ENCODE assay signal across 1 cellular context in genomic region chrX:21839334-21840198, GRCh38.
TF ChIP-seq lines count a peak whose summit lies in the region.

TSS of gene MBTPS2 (plus strand) at chrX:21839617. CDS start at chrX:21839735, 118 bp downstream.

TF ChIP-seq in HepG2, 621 proteins besides CTCF, POLR2A, EP300 and RAD21 (continued from another document and continues in another):
- TF ChIP-seq ZBTB37 (CRISPR knock-in tag; IDR thresholded peaks at IDR 0.05): peak; percentile 60; the same call in 1 of the 2 replicates
- TF ChIP-seq RFX1 (IDR thresholded peaks at IDR 0.05): no peak
- 0 out of 2 replicates have a peak, but pooled peaks have one; percentile 67 for TF ChIP-seq GLI4 (CRISPR knock-in tag; IDR thresholded peaks at IDR 0.05; ENCODE audit: borderline replicate concordance)
- TF ChIP-seq ARNTL (CRISPR knock-in tag; IDR thresholded peaks at IDR 0.05): peak; percentile 52
- TF ChIP-seq USF2 (IDR thresholded peaks at IDR 0.05; ENCODE audit: low read depth, low read length): no peak
- TF ChIP-seq USF2 (CRISPR knock-in tag; IDR thresholded peaks at IDR 0.05; ENCODE audit: borderline replicate concordance): 0 out of 2 replicates have a peak, but pooled peaks have one; percentile 36
- TF ChIP-seq GTF2F1 (IDR thresholded peaks at IDR 0.05; ENCODE audit: low read length): 0 out of 2 replicates have a peak, but pooled peaks have one; percentile 51
- no peak for TF ChIP-seq ZNF33A (CRISPR knock-in tag; IDR thresholded peaks at IDR 0.05; ENCODE audit: borderline replicate concordance)
- TF ChIP-seq ZNF562 (CRISPR knock-in tag; IDR thresholded peaks at IDR 0.05; ENCODE audit: borderline replicate concordance): no peak
- TF ChIP-seq AKAP8 (CRISPR knock-in tag; IDR thresholded peaks at IDR 0.05): 0 out of 2 replicates have a peak, but pooled peaks have one; percentile 35
- TF ChIP-seq SRSF1 (optimal IDR thresholded peaks at IDR 0.05; ENCODE audit: low read depth, low read length): peak; percentile 35
- peak; percentile 57; the same call in 1 of the 2 replicates for TF ChIP-seq HOXA9 (CRISPR knock-in tag; IDR thresholded peaks at IDR 0.05; ENCODE audit: borderline replicate concordance)
- peak; percentile 35; the same call in 1 of the 2 replicates for TF ChIP-seq ZNF543 (CRISPR knock-in tag; IDR thresholded peaks at IDR 0.05)
- 0 out of 2 replicates have a peak, but pooled peaks have one; percentile 54 for TF ChIP-seq CHCHD3 (CRISPR knock-in tag; IDR thresholded peaks at IDR 0.05)
- no peak for TF ChIP-seq ZNF883 (CRISPR knock-in tag; IDR thresholded peaks at IDR 0.05; ENCODE audit: not compliant biosample characterization)
- no peak for TF ChIP-seq HNRNPUL1 (IDR thresholded peaks at IDR 0.05; ENCODE audit: low read depth, low read length)
- TF ChIP-seq, protein P1, sequence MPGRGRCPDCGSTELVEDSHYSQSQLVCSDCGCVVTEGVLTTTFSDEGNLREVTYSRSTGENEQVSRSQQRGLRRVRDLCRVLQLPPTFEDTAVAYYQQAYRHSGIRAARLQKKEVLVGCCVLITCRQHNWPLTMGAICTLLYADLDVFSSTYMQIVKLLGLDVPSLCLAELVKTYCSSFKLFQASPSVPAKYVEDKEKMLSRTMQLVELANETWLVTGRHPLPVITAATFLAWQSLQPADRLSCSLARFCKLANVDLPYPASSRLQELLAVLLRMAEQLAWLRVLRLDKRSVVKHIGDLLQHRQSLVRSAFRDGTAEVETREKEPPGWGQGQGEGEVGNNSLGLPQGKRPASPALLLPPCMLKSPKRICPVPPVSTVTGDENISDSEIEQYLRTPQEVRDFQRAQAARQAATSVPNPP (CRISPR knock-in tag; IDR thresholded peaks at IDR 0.05): no peak; the same call in 1 of the 2 replicates
- no peak for TF ChIP-seq CENPBD1 (CRISPR knock-in tag; IDR thresholded peaks at IDR 0.05; ENCODE audit: borderline replicate concordance, low read depth)
- TF ChIP-seq HNRNPH1 (optimal IDR thresholded peaks at IDR 0.05; ENCODE audit: low read depth, low read length): no peak
- TF ChIP-seq NCOA5 (CRISPR knock-in tag; IDR thresholded peaks at IDR 0.05): no peak
- no peak for TF ChIP-seq ATAD3A (CRISPR knock-in tag; IDR thresholded peaks at IDR 0.05)
- TF ChIP-seq RARG (CRISPR knock-in tag; IDR thresholded peaks at IDR 0.05; ENCODE audit: low read depth): no peak
- TF ChIP-seq HOXA7 (CRISPR knock-in tag; IDR thresholded peaks at IDR 0.05): no peak
- no peak for TF ChIP-seq TOE1 (CRISPR knock-in tag; IDR thresholded peaks at IDR 0.05)
- TF ChIP-seq ZIK1 (CRISPR knock-in tag; IDR thresholded peaks at IDR 0.05; ENCODE audit: borderline replicate concordance, low read depth): no peak
- TF ChIP-seq ZNF138 (CRISPR knock-in tag; IDR thresholded peaks at IDR 0.05; ENCODE audit: low read depth): no peak
- peak; percentile 23; the same call in 1 of the 2 replicates for TF ChIP-seq CEBPG (CRISPR knock-in tag; IDR thresholded peaks at IDR 0.05)
- TF ChIP-seq ASH2L (IDR thresholded peaks at IDR 0.05; ENCODE audit: insufficient read length, low read depth, low read length): peak; percentile 87
- peak; percentile 57; the same call in 1 of the 2 replicates for TF ChIP-seq SRF (IDR thresholded peaks at IDR 0.05; ENCODE audit: low read depth, low read length)
- no peak for TF ChIP-seq PTBP1 (IDR thresholded peaks at IDR 0.05; ENCODE audit: low read depth, low read length, poor library complexity, severe bottlenecking)
- TF ChIP-seq ZNF44 (CRISPR knock-in tag; IDR thresholded peaks at IDR 0.05): no peak
- TF ChIP-seq ZNF263 (CRISPR knock-in tag; IDR thresholded peaks at IDR 0.05): no peak
- TF ChIP-seq BCL6 (CRISPR knock-in tag; IDR thresholded peaks at IDR 0.05): peak; percentile 18; the same call in 1 of the 2 replicates
- TF ChIP-seq KLF6 (CRISPR knock-in tag; IDR thresholded peaks at IDR 0.05): peak; percentile 91
- TF ChIP-seq ERF (CRISPR knock-in tag; IDR thresholded peaks at IDR 0.05): peak; percentile 53; the same call in 1 of the 2 replicates
- TF ChIP-seq ZNF660 (CRISPR knock-in tag; IDR thresholded peaks at IDR 0.05; ENCODE audit: borderline replicate concordance, low read depth): no peak
- no peak for TF ChIP-seq ZNF678 (CRISPR knock-in tag; IDR thresholded peaks at IDR 0.05)
- TF ChIP-seq FOSL2 (CRISPR knock-in tag; IDR thresholded peaks at IDR 0.05): peak; percentile 43
- TF ChIP-seq ZNF274 (CRISPR knock-in tag; IDR thresholded peaks at IDR 0.05): 0 out of 2 replicates have a peak, but pooled peaks have one; percentile 33
- TF ChIP-seq MED1 (CRISPR knock-in tag; IDR thresholded peaks at IDR 0.05): peak; percentile 72
- TF ChIP-seq JUNB (CRISPR knock-in tag; IDR thresholded peaks at IDR 0.05; ENCODE audit: borderline replicate concordance): 0 out of 2 replicates have a peak, but pooled peaks have one; percentile 46
- TF ChIP-seq, protein P2, sequence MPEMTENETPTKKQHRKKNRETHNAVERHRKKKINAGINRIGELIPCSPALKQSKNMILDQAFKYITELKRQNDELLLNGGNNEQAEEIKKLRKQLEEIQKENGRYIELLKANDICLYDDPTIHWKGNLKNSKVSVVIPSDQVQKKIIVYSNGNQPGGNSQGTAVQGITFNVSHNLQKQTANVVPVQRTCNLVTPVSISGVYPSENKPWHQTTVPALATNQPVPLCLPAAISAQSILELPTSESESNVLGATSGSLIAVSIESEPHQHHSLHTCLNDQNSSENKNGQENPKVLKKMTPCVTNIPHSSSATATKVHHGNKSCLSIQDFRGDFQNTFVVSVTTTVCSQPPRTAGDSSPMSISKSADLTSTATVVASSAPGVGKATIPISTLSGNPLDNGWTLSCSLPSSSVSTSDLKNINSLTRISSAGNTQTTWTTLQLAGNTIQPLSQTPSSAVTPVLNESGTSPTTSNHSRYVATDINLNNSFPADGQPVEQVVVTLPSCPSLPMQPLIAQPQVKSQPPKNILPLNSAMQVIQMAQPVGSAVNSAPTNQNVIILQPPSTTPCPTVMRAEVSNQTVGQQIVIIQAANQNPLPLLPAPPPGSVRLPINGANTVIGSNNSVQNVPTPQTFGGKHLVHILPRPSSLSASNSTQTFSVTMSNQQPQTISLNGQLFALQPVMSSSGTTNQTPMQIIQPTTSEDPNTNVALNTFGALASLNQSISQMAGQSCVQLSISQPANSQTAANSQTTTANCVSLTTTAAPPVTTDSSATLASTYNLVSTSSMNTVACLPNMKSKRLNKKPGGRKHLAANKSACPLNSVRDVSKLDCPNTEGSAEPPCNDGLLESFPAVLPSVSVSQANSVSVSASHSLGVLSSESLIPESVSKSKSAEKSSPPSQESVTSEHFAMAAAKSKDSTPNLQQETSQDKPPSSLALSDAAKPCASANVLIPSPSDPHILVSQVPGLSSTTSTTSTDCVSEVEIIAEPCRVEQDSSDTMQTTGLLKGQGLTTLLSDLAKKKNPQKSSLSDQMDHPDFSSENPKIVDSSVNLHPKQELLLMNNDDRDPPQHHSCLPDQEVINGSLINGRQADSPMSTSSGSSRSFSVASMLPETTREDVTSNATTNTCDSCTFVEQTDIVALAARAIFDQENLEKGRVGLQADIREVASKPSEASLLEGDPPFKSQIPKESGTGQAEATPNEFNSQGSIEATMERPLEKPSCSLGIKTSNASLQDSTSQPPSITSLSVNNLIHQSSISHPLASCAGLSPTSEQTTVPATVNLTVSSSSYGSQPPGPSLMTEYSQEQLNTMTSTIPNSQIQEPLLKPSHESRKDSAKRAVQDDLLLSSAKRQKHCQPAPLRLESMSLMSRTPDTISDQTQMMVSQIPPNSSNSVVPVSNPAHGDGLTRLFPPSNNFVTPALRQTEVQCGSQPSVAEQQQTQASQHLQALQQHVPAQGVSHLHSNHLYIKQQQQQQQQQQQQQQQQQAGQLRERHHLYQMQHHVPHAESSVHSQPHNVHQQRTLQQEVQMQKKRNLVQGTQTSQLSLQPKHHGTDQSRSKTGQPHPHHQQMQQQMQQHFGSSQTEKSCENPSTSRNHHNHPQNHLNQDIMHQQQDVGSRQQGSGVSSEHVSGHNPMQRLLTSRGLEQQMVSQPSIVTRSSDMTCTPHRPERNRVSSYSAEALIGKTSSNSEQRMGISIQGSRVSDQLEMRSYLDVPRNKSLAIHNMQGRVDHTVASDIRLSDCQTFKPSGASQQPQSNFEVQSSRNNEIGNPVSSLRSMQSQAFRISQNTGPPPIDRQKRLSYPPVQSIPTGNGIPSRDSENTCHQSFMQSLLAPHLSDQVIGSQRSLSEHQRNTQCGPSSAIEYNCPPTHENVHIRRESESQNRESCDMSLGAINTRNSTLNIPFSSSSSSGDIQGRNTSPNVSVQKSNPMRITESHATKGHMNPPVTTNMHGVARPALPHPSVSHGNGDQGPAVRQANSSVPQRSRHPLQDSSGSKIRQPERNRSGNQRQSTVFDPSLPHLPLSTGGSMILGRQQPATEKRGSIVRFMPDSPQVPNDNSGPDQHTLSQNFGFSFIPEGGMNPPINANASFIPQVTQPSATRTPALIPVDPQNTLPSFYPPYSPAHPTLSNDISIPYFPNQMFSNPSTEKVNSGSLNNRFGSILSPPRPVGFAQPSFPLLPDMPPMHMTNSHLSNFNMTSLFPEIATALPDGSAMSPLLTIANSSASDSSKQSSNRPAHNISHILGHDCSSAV (CRISPR knock-in tag; IDR thresholded peaks at IDR 0.05; ENCODE audit: borderline replicate concordance): no peak
- no peak for TF ChIP-seq EZH2 (conservative IDR thresholded peaks at IDR 0.05; ENCODE audit: low read depth, low read length)
- TF ChIP-seq NFYB (CRISPR knock-in tag; IDR thresholded peaks at IDR 0.05): no peak
- TF ChIP-seq ZNF124 (CRISPR knock-in tag; IDR thresholded peaks at IDR 0.05): no peak
- TF ChIP-seq, protein P3, sequence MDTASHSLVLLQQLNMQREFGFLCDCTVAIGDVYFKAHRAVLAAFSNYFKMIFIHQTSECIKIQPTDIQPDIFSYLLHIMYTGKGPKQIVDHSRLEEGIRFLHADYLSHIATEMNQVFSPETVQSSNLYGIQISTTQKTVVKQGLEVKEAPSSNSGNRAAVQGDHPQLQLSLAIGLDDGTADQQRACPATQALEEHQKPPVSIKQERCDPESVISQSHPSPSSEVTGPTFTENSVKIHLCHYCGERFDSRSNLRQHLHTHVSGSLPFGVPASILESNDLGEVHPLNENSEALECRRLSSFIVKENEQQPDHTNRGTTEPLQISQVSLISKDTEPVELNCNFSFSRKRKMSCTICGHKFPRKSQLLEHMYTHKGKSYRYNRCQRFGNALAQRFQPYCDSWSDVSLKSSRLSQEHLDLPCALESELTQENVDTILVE (CRISPR knock-in tag; IDR thresholded peaks at IDR 0.05): peak; percentile 75; the same call in 1 of the 2 replicates
- TF ChIP-seq SRSF9 (IDR thresholded peaks at IDR 0.05; ENCODE audit: borderline replicate concordance, insufficient read depth, low read depth, low read length, poor library complexity, severe bottlenecking): no peak
- TF ChIP-seq ARHGAP35 (CRISPR knock-in tag; IDR thresholded peaks at IDR 0.05; ENCODE audit: borderline replicate concordance): no peak
- TF ChIP-seq ZNF468 (CRISPR knock-in tag; IDR thresholded peaks at IDR 0.05): no peak
- TF ChIP-seq, protein P4, sequence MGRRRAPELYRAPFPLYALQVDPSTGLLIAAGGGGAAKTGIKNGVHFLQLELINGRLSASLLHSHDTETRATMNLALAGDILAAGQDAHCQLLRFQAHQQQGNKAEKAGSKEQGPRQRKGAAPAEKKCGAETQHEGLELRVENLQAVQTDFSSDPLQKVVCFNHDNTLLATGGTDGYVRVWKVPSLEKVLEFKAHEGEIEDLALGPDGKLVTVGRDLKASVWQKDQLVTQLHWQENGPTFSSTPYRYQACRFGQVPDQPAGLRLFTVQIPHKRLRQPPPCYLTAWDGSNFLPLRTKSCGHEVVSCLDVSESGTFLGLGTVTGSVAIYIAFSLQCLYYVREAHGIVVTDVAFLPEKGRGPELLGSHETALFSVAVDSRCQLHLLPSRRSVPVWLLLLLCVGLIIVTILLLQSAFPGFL (CRISPR knock-in tag; IDR thresholded peaks at IDR 0.05): no peak
- 0 out of 2 replicates have a peak, but pooled peaks have one; percentile 50 for TF ChIP-seq STAT5B (CRISPR knock-in tag; IDR thresholded peaks at IDR 0.05)
